In genomic region chr7:30476401-30477145, GRCh38 we compare ENCODE assay signal across 9 cellular contexts. TPM values are rescaled to one million over a fixed set of nuclear protein-coding genes. Genes with fewer than 3 reads are reported as not detected.
DNase-seq lines count a peak whose midpoint lies in the region; ATAC-seq and TF ChIP-seq lines count a peak whose summit lies in the region.
"Had no signal": no experiment of that assay in that cellular context is flagged by ENCODE, and none has a peak within 500 bp of the region (broad histone marks: within the 10 kb centered on the region; RNA-seq: fewer than 3 reads in every experiment).

No MANE protein-coding gene starts in this region.

- POLR2A ChIA-PET in activated naive CD8-positive, alpha-beta T cell treated with anti-CD3 and anti-CD28 coated beads, Interleukin-2, amount 10 ng/mL, durations not matched to agents 7 days and 5 days (lab: Charles Lee): no interaction called here

- H3K36me3 Mint-ChIP-seq in activated naive CD8-positive, alpha-beta T cell treated with anti-CD3 and anti-CD28 coated beads, Interleukin-2, amount 10 ng/mL, durations not matched to agents 7 days and 5 days: peaks cover 31% of the 10 kb centered on the region
- no peaks in the 10 kb centered on the region for H3K36me3 Mint-ChIP-seq in neural progenitor cell

- H3K79me2 ChIP-seq in neural progenitor cell (ENCODE audit: low read depth): no peaks in the 10 kb centered on the region

- H3K9ac ChIP-seq in neural progenitor cell: no peak overlapping the region

- peak overlapping the region; percentile 60 for H3K4me3 Mint-ChIP-seq in activated naive CD8-positive, alpha-beta T cell treated with anti-CD3 and anti-CD28 coated beads, Interleukin-2, amount 10 ng/mL, durations not matched to agents 7 days and 5 days
- H3K4me3 Mint-ChIP-seq in neural progenitor cell: peak overlapping the region; percentile 36

- H3K4me3 ChIP-seq in neural progenitor cell: no peak overlapping the region

- no peaks in the 10 kb centered on the region for H4K20me1 ChIP-seq in neural progenitor cell (ENCODE audit: low read depth)

- DNase-seq in DMS53 treated with DMSO at 0.1 percent for 48 hours (lab: John Stamatoyannopoulos, UW; ENCODE audit: unreplicated experiment): peak; percentile 88
- DNase-seq in NCI-H128 (lab: John Stamatoyannopoulos, UW; ENCODE audit: unreplicated experiment): peak; percentile 34
- DNase-seq in activated naive CD8-positive, alpha-beta T cell treated with anti-CD3 and anti-CD28 coated beads, Interleukin-2, amount 10 ng/mL, durations not matched to agents 7 days and 5 days: no peak
- no peak for DNase-seq in neural progenitor cell (ENCODE audit: low spot score)
- no peak for DNase-seq in NCI-H1930 (lab: John Stamatoyannopoulos, UW)
- DNase-seq in inferior parietal cortex (ENCODE audit: extremely low spot score): no peak
- DNase-seq in NCI-H1694 (lab: John Stamatoyannopoulos, UW): no peak
- DNase-seq in cerebellar nuclear complex (lab: John Stamatoyannopoulos, UW): no peak
- DNase-seq: activated CD8-positive, alpha-beta memory T cell treated with anti-CD3 and anti-CD28 coated beads, Interleukin-2, amount 50 U/mL, for 48 hours had no signal

- H3K9me3 Mint-ChIP-seq in activated naive CD8-positive, alpha-beta T cell treated with anti-CD3 and anti-CD28 coated beads, Interleukin-2, amount 10 ng/mL, durations not matched to agents 7 days and 5 days: no peaks in the 10 kb centered on the region
- H3K9me3 Mint-ChIP-seq in neural progenitor cell: peaks cover 3% of the 10 kb centered on the region

- no peaks in the 10 kb centered on the region for H3K36me3 ChIP-seq in neural progenitor cell

- no peak overlapping the region for H3K27ac ChIP-seq in neural progenitor cell

- H2AFZ ChIP-seq in neural progenitor cell (replicated peaks): no peak overlapping the region

- H3K4me1 ChIP-seq in neural progenitor cell: peaks cover 12% of the 10 kb centered on the region

- no peak for TF ChIP-seq CTCF in neural progenitor cell (IDR thresholded peaks at IDR 0.05)

- no peaks in the 10 kb centered on the region for H3K9me3 ChIP-seq in neural progenitor cell (ENCODE audit: low read depth)

- peaks cover 9% of the 10 kb centered on the region for H3F3A ChIP-seq in neural progenitor cell (ENCODE audit: low read depth)

- H3K4me2 ChIP-seq in neural progenitor cell: no peak overlapping the region

- peaks cover 39% of the 10 kb centered on the region for H3K27me3 ChIP-seq in neural progenitor cell

- no peak for ATAC-seq in activated naive CD8-positive, alpha-beta T cell treated with anti-CD3 and anti-CD28 coated beads, Interleukin-2, amount 10 ng/mL, durations not matched to agents 7 days and 5 days (ENCODE audit: low read depth)

- H3K4me1 Mint-ChIP-seq in activated naive CD8-positive, alpha-beta T cell treated with anti-CD3 and anti-CD28 coated beads, Interleukin-2, amount 10 ng/mL, durations not matched to agents 7 days and 5 days: peaks cover 59% of the 10 kb centered on the region
- H3K4me1 Mint-ChIP-seq in neural progenitor cell: peaks cover 11% of the 10 kb centered on the region

- no peaks in the 10 kb centered on the region for H3K27me3 Mint-ChIP-seq in activated naive CD8-positive, alpha-beta T cell treated with anti-CD3 and anti-CD28 coated beads, Interleukin-2, amount 10 ng/mL, durations not matched to agents 7 days and 5 days
- no peaks in the 10 kb centered on the region for H3K27me3 Mint-ChIP-seq in neural progenitor cell (ENCODE audit: insufficient read depth, low read depth)

- H3K27ac Mint-ChIP-seq in activated naive CD8-positive, alpha-beta T cell treated with anti-CD3 and anti-CD28 coated beads, Interleukin-2, amount 10 ng/mL, durations not matched to agents 7 days and 5 days: peak overlapping the region; percentile 62
- no peak overlapping the region for H3K27ac Mint-ChIP-seq in neural progenitor cell

RNA-seq across cellular contexts. Expression of gene NOD1, which starts 2.0 kb away (rescaled TPM):
- total RNA-seq in activated naive CD8-positive, alpha-beta T cell treated with anti-CD3 and anti-CD28 coated beads, Interleukin-2, amount 10 ng/mL, durations not matched to agents 7 days and 5 days: 10 to 100 TPM; 26.8 to 28.2 TPM
- 5.0 and 7.4 TPM in 2 replicates for total RNA-seq in neural progenitor cell (ENCODE audit: low replicate concordance)

RNA-seq across cellular contexts. Expression of gene GGCT, which starts 28.1 kb away (rescaled TPM):
- 10 to 100 TPM; 40.2 to 42.7 TPM for total RNA-seq in activated naive CD8-positive, alpha-beta T cell treated with anti-CD3 and anti-CD28 coated beads, Interleukin-2, amount 10 ng/mL, durations not matched to agents 7 days and 5 days
- total RNA-seq in neural progenitor cell (ENCODE audit: low replicate concordance): 97.1 and 160 TPM in 2 replicates

Comparison
In these comparisons a context has a peak if more than half of its experiments do, and no peak if none do; other contexts are left out.
1. DNase-seq: peak in DMS53 treated with DMSO at 0.1 percent for 48 hours (single experiment) and NCI-H128 (single experiment); none in activated naive CD8-positive, alpha-beta T cell treated with anti-CD3 and anti-CD28 coated beads, Interleukin-2, amount 10 ng/mL, durations not matched to agents 7 days and 5 days (single experiment), neural progenitor cell (single experiment), NCI-H1930 (0 of 2), inferior parietal cortex (single experiment), NCI-H1694 (single experiment) and cerebellar nuclear complex (0 of 2).